14 cellular contexts compared by ENCODE assay signal in the genomic region with DNA sequence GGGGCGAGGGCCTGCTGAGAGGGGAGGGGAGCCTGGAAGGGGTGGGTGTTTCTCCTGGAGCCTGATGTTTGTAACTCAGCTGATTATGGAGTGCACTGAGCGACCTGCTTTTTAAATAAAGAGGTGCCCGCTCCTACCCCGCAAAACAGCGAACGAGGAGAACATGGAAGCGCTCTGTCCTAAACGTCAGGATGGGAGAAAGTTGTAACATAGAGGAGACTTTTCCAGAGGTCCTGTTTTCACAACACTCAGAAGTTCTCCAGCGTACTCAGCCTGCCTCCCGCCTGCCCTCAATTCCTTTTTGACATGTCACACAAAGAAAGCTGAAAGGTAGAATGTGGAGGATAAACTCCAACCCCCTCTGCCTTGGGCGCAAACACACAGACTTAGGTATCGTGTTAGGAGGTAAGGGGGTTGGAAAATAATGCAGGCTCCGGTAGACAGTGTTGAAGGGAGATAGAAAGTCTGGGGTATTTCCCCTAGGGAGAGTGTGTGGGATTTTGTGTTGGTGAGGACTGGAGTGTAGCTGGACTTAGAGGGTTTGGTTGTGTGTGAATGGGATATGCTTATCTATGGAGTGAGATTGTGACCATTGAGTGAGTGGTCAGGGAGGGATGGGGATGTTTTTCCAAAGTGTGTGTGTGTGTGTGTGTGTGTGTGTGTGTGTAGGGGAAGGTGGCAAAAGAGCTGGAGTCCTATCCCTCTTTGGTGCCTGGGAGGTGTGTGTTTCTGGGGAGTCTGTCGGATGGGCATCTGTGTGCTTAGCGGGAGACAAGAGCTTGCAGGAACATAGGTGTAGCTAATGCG. TPM values are rescaled to one million over a fixed set of nuclear protein-coding genes. Genes with fewer than 3 reads are reported as not detected.
DNase-seq lines count a peak whose midpoint lies in the region; ATAC-seq, FAIRE-seq and TF ChIP-seq lines count a peak whose summit lies in the region.
"Had no signal": no experiment of that assay in that cellular context is flagged by ENCODE, and none has a peak within 500 bp of the region (broad histone marks: within the 10 kb centered on the region; RNA-seq: fewer than 3 reads in every experiment).

No MANE protein-coding gene starts in this region.

- TF ChIP-seq POLR2A in HepG2 (IDR thresholded peaks at IDR 0.05; ENCODE audit: insufficient read depth in 1 of 2, low read depth in 2 of 2, low read length in 2 of 2) (no peak), esophagus muscularis mucosa (IDR thresholded peaks at IDR 0.05; ENCODE audit: low read depth) (no peak)

- peaks cover 0 to 12% (median 6%) of the 10 kb centered on the region in 3 donors for H3K4me1 Mint-ChIP-seq in CD8-positive, alpha-beta memory T cell

- no TSS peak for BruUV-seq in HepG2 (replicated peaks; lab: Mats Ljungman, UMichigan)

- H3K36me3 ChIP-seq in liver (ENCODE audit: control insufficient read depth in 4 of 4, insufficient read depth in 3 of 4, low read depth in 1 of 4, low read length in 3 of 4): no peaks in the 10 kb centered on the region
- no peaks in the 10 kb centered on the region for H3K36me3 ChIP-seq in HepG2 (replicated peaks in 1 of 2; ENCODE audit: control insufficient read depth in 1 of 2, insufficient read depth in 2 of 2, low read length in 2 of 2)
- no peaks in the 10 kb centered on the region for H3K36me3 ChIP-seq in esophagus muscularis mucosa
- H3K36me3 ChIP-seq in neural cell (ENCODE audit: insufficient read depth, low read length): no peaks in the 10 kb centered on the region
- H3K36me3 ChIP-seq in CD8-positive, alpha-beta memory T cell (ENCODE audit: insufficient read depth, low read length): no peaks in the 10 kb centered on the region
- H3K36me3 ChIP-seq: HAP-1 had no signal

- ATAC-seq in HepG2: no peak
- no peak for ATAC-seq in HG03108 (IDR thresholded peaks at IDR 0.05; ENCODE audit: unreplicated experiment)
- ATAC-seq: body of pancreas, natural killer cell had no signal

- CTCF ChIA-PET in HepG2 (lab: Yijun Ruan, JAX; ENCODE audit: low intra/inter-chr PET ratio, low total read pairs): no interaction called here
- CTCF ChIA-PET in CD8-positive, alpha-beta memory T cell (lab: Charles Lee): no interaction called here

- H3K9ac ChIP-seq in liver (ENCODE audit: low read depth in 1 of 2, low read length in 2 of 2): peak overlapping the region in 1 of 2 donors; percentile 39
- H3K9ac ChIP-seq in HepG2 (ENCODE audit: insufficient read depth, low read depth, low read length): no peak overlapping the region
- H3K9ac ChIP-seq in neural cell (ENCODE audit: low read length): no peak overlapping the region

- POLR2A ChIA-PET in HepG2 (lab: Yijun Ruan, JAX): no interaction called here
- POLR2A ChIA-PET in CD8-positive, alpha-beta memory T cell (lab: Charles Lee): no interaction called here

- H3K36me3 Mint-ChIP-seq in CD8-positive, alpha-beta memory T cell: no peaks in the 10 kb centered on the region
- H3K36me3 Mint-ChIP-seq: natural killer cell had no signal

- H3K4me1 ChIP-seq in liver (ENCODE audit: control insufficient read depth in 4 of 4, insufficient read depth in 4 of 4, low read length in 3 of 4) (peaks cover 3 to 39% (median 13%) of the 10 kb centered on the region in 4 donors), HepG2 (ENCODE audit: insufficient read depth, low read length) (no peaks in the 10 kb centered on the region), esophagus muscularis mucosa (peaks cover 32 to 44% (median 38%) of the 10 kb centered on the region in 4 donors)
- no peaks in the 10 kb centered on the region for H3K4me1 ChIP-seq in CD8-positive, alpha-beta memory T cell (ENCODE audit: insufficient read depth, low read length)
- H3K4me1 ChIP-seq: HAP-1 had no signal

- TF ChIP-seq EP300 in HepG2 (IDR thresholded peaks at IDR 0.05; ENCODE audit: low read depth in 2 of 2, low read length in 2 of 2) (no peak), HepG2 (CRISPR knock-in tag; IDR thresholded peaks at IDR 0.05; ENCODE audit: borderline replicate concordance) (no peak), esophagus muscularis mucosa (IDR thresholded peaks at IDR 0.05) (no peak), neural cell (conservative IDR thresholded peaks at IDR 0.05; ENCODE audit: poor library complexity, severe bottlenecking) (no peak)

- peaks cover 0 to 6% (median 1%) of the 10 kb centered on the region in 4 donors for H3K27me3 ChIP-seq in liver (ENCODE audit: control insufficient read depth in 4 of 4, insufficient read depth in 4 of 4, low read length in 3 of 4)
- peaks cover 6 to 36% of the 10 kb centered on the region in 2 experiments; a peak in 4 of 5 replicates for H3K27me3 ChIP-seq in HepG2 (ENCODE audit: control insufficient read depth in 1 of 2, insufficient read depth in 2 of 2, low read length in 2 of 2)
- peaks cover 0 to 94% (median 42%) of the 10 kb centered on the region in 4 donors for H3K27me3 ChIP-seq in esophagus muscularis mucosa
- H3K27me3 ChIP-seq in neural cell (ENCODE audit: insufficient read depth, low read depth, low read length): peaks cover 72% of the 10 kb centered on the region
- H3K27me3 ChIP-seq in CD8-positive, alpha-beta memory T cell (ENCODE audit: insufficient read depth, low read length, poor library complexity, severe bottlenecking): peaks cover 9% of the 10 kb centered on the region

- no peak for TF ChIP-seq RAD21 in liver (IDR thresholded peaks at IDR 0.05)
- no peak for TF ChIP-seq RAD21 in HepG2 (CRISPR knock-in tag; IDR thresholded peaks at IDR 0.05)
- no peak for TF ChIP-seq RAD21 in neural cell (conservative IDR thresholded peaks at IDR 0.05)

- H3K4me3 ChIP-seq in liver (ENCODE audit: low read depth in 1 of 3, low read length in 3 of 3) (peak overlapping the region; percentile 44 to 68 (median 64)), HepG2 (replicated peaks in 1 of 3; ENCODE audit: insufficient read depth in 1 of 3, low read depth in 2 of 3, low read length in 3 of 3) (no peak overlapping the region), esophagus muscularis mucosa (peak overlapping the region; percentile 48 to 58 (median 50)), neural cell (ENCODE audit: low read length) (peak overlapping the region; percentile 66)
- no peak overlapping the region for H3K4me3 ChIP-seq in CD8-positive, alpha-beta memory T cell (ENCODE audit: low read length)
- H3K4me3 ChIP-seq: body of pancreas, HAP-1 had no signal

- H4K20me1 ChIP-seq in HepG2 (ENCODE audit: insufficient read depth, low read length): no peaks in the 10 kb centered on the region
- H4K20me1 ChIP-seq in neural cell (ENCODE audit: insufficient read depth): no peaks in the 10 kb centered on the region

- H3K4me3 Mint-ChIP-seq in CD8-positive, alpha-beta memory T cell: no peak overlapping the region

- intact Hi-C loops in HepG2 (cut with micrococcal nuclease; ENCODE audit: unreplicated experiment) (no loop called here), esophagus muscularis mucosa (cut with DNase I) (no loop called here)

- in situ Hi-C loops in HepG2 (cut with HindIII; ENCODE audit: extremely low pct_ligation_motif_present, low pct_unique_long_range_greater_than_20kb): no loop called here

- no peak for FAIRE-seq in HepG2 (lab: Jason Lieb, UNC)
- FAIRE-seq: endothelial cell of umbilical vein, islet of Langerhans had no signal

- H3K27ac Mint-ChIP-seq in CD8-positive, alpha-beta memory T cell: no peak overlapping the region
- H3K27ac Mint-ChIP-seq: natural killer cell had no signal

- H3K79me2 ChIP-seq in HepG2 (ENCODE audit: insufficient read depth, low read length) (no peaks in the 10 kb centered on the region), neural cell (replicated peaks; ENCODE audit: insufficient read depth, low read length) (no peaks in the 10 kb centered on the region)

- TF ChIP-seq CTCF in liver (IDR thresholded peaks at IDR 0.05; ENCODE audit: low read depth, low read length, missing input control) (no peak), HepG2 (CRISPR knock-in tag; IDR thresholded peaks at IDR 0.05) (no peak), esophagus muscularis mucosa (IDR thresholded peaks at IDR 0.05) (no peak), neural cell (IDR thresholded peaks at IDR 0.05; ENCODE audit: poor library complexity, severe bottlenecking) (no peak)

- no peaks in the 10 kb centered on the region for H3F3A ChIP-seq in neural cell (ENCODE audit: insufficient read depth, low read length, poor library complexity, severe bottlenecking)

- H3K9me2 ChIP-seq in neural cell (ENCODE audit: insufficient read depth, low read length): no peaks in the 10 kb centered on the region

- peaks cover 31 to 33% of the 10 kb centered on the region in 2 donors for H3K27me3 Mint-ChIP-seq in CD8-positive, alpha-beta memory T cell

- no peaks in the 10 kb centered on the region for H3K9me3 ChIP-seq in liver (ENCODE audit: control insufficient read depth in 4 of 4, low read length in 3 of 4)
- H3K9me3 ChIP-seq in HepG2 (ENCODE audit: low read length): no peaks in the 10 kb centered on the region
- H3K9me3 ChIP-seq in esophagus muscularis mucosa: peaks cover 0 to 12% (median 0%) of the 10 kb centered on the region in 4 donors
- H3K9me3 ChIP-seq in neural cell (ENCODE audit: low read length): no peaks in the 10 kb centered on the region
- no peaks in the 10 kb centered on the region for H3K9me3 ChIP-seq in CD8-positive, alpha-beta memory T cell (ENCODE audit: low read length)
- H3K9me3 ChIP-seq: body of pancreas, HAP-1 had no signal

- H3K27ac ChIP-seq in liver (ENCODE audit: low read depth in 1 of 2, low read length in 2 of 2) (peak overlapping the region; percentile 82 to 83), HepG2 (ENCODE audit: extremely low read length, insufficient read depth, low read length) (no peak overlapping the region), esophagus muscularis mucosa (replicated peaks in 1 of 4) (no peak overlapping the region), neural cell (ENCODE audit: low read length) (no peak overlapping the region)
- H3K27ac ChIP-seq in CD8-positive, alpha-beta memory T cell (ENCODE audit: low read depth, low read length): no peak overlapping the region
- H3K27ac ChIP-seq: body of pancreas had no signal

- WGBS in liver: 30% methylated on average over 16 of the region's 16 CpGs
- WGBS in HepG2 (ENCODE audit: low lambda C conversion rate): 6% methylated on average over 16 of the region's 16 CpGs
- 44% methylated on average over 16 of the region's 16 CpGs for WGBS in esophagus muscularis mucosa

- H2AFZ ChIP-seq in HepG2 (ENCODE audit: low read length) (no peak overlapping the region), neural cell (ENCODE audit: low read depth, low read length) (no peak overlapping the region)

- H3K4me2 ChIP-seq in HepG2 (ENCODE audit: low read depth, low read length) (no peak overlapping the region), neural cell (ENCODE audit: low read length) (peak overlapping the region; percentile 47)

- H3K9me3 Mint-ChIP-seq in CD8-positive, alpha-beta memory T cell: peaks cover 0 to 4% (median 2%) of the 10 kb centered on the region in 5 donors
- H3K9me3 Mint-ChIP-seq: natural killer cell had no signal

- DNase-seq in HepG2 (ENCODE audit: low spot score) (no peak), esophagus muscularis mucosa (ENCODE audit: extremely low spot score) (peak; percentile 79), hippocampal formation (lab: John Stamatoyannopoulos, UW) (no peak), NCI-H1092 (lab: John Stamatoyannopoulos, UW) (no peak)
- DNase-seq in CD8-positive, alpha-beta memory T cell: no peak
- DNase-seq: activated CD4-positive, CD25-positive, alpha-beta regulatory T cell treated with anti-CD3 and anti-CD28 coated beads, Interleukin-2, amount 50 U/mL, for 72 hours; body of pancreas; natural killer cell had no signal

RNA-seq across cellular contexts. Expression of a gene that starts 2.1 kb away (rescaled TPM):
- total RNA-seq in liver: 1 to 10 TPM in 1 of 2 donors, under 1 TPM in 1; 0.89 to 1.4 TPM
- polyA plus RNA-seq in liver: 1 to 10 TPM; 1.5 to 2.8 TPM
- total RNA-seq in HepG2 (2016; rRNA removed; fragmentation: Illumina TruSeq; extraction: Trizol): not detected in 2 replicates
- total RNA-seq in HepG2 (2016; cell fraction: cytosol; rRNA removed; fragmentation: Illumina TruSeq; extraction: Trizol; ENCODE audit: low read depth): not detected in 2 replicates
- total RNA-seq in HepG2 (2016; cell fraction: insoluble cytoplasmic fraction; rRNA removed; fragmentation: Illumina TruSeq; extraction: Trizol): not detected in 2 replicates
- total RNA-seq in HepG2 (2016; cell fraction: membrane; rRNA removed; fragmentation: Illumina TruSeq; extraction: Trizol): not detected in 2 replicates
- not detected in 2 replicates for total RNA-seq in HepG2 (2016; cell fraction: nucleus; rRNA removed; fragmentation: Illumina TruSeq; extraction: Trizol)
- polyA plus RNA-seq in HepG2 (2011; rRNA removed): not detected in 2 replicates
- not detected in 2 replicates for polyA plus RNA-seq in HepG2 (2011; cell fraction: cytosol; rRNA removed)
- not detected in 2 replicates for polyA plus RNA-seq in HepG2 (2011; cell fraction: nucleus; rRNA removed)
- not detected in 2 replicates for polyA plus RNA-seq in HepG2 (2012)
- polyA plus RNA-seq in HepG2 (2016; cell fraction: cytosol; fragmentation: Illumina TruSeq; extraction: Trizol; ENCODE audit: low read depth): not detected in 2 replicates
- not detected in 2 replicates for polyA plus RNA-seq in HepG2 (2016; cell fraction: insoluble cytoplasmic fraction; fragmentation: Illumina TruSeq; extraction: Trizol; ENCODE audit: low read depth)
- polyA plus RNA-seq in HepG2 (2016; cell fraction: membrane; fragmentation: Illumina TruSeq; extraction: Trizol; ENCODE audit: low read depth): not detected in 2 replicates
- polyA plus RNA-seq in HepG2 (2016; cell fraction: nucleus; fragmentation: Illumina TruSeq; extraction: Trizol; ENCODE audit: insufficient read depth, low read depth): not detected in 2 replicates
- polyA minus RNA-seq in HepG2 (2011; rRNA and poly(A)+ RNA removed; ENCODE audit: low replicate concordance): not detected in 2 replicates
- not detected in 2 replicates for polyA minus RNA-seq in HepG2 (2011; cell fraction: cytosol; rRNA and poly(A)+ RNA removed)
- polyA minus RNA-seq in HepG2 (2011; cell fraction: nucleus; rRNA and poly(A)+ RNA removed): not detected in 2 replicates
- total RNA-seq in esophagus muscularis mucosa: 1 to 10 TPM in 2 of 4 donors, under 1 TPM in 1, not detected in 1; 0.71 to 1.2 (median 1.0) TPM
- polyA plus RNA-seq in neural cell: not detected in 2 replicates
- not detected in 2 replicates for polyA minus RNA-seq in neural cell
- total RNA-seq in CD8-positive, alpha-beta memory T cell: not detected
- not detected for polyA plus RNA-seq in CD8-positive, alpha-beta memory T cell
- total RNA-seq: body of pancreas, endothelial cell of umbilical vein, natural killer cell had no signal
- polyA plus RNA-seq: endothelial cell of umbilical vein had no signal

Comparison
In these comparisons a context has a peak if more than half of its experiments do, and no peak if none do; other contexts are left out.
1. H3K27ac ChIP-seq: peak in liver (2 of 2); none in HepG2 (single experiment), esophagus muscularis mucosa (0 of 4), neural cell (single experiment) and CD8-positive, alpha-beta memory T cell (single experiment).
2. H3K4me3 ChIP-seq: peak in liver (3 of 3), esophagus muscularis mucosa (4 of 4) and neural cell (single experiment); none in HepG2 (0 of 3) and CD8-positive, alpha-beta memory T cell (single experiment).